Comparison of ENCODE assay signal across 8 cellular contexts in genomic region chr4:77505958-77506319, GRCh38.
"Had no signal": no experiment of that assay in that cellular context is flagged by ENCODE, and none has a peak within 500 bp of the region (broad histone marks: within the 10 kb centered on the region; RNA-seq: fewer than 3 reads in every experiment).

No MANE protein-coding gene starts in this region.

- H3K27ac ChIP-seq: HL-60, KMS-11 had no signal

- ATAC-seq: HepG2, K562 had no signal

- H3K9me3 Mint-ChIP-seq: IgD-negative memory B cell had no signal

- H3K4me3 Mint-ChIP-seq: IgD-negative memory B cell had no signal

- H3K4me2 ChIP-seq: KMS-11 had no signal

- H3K4me3 ChIP-seq: K562 had no signal

- H3K4me1 Mint-ChIP-seq: IgD-negative memory B cell had no signal

- H3K27me3 Mint-ChIP-seq: IgD-negative memory B cell had no signal

- DNase-seq: IMR-90, KBM-7, KG1 had no signal

- H3K9ac ChIP-seq: KMS-11 had no signal
